In genomic region chr16:23521965-23522364, GRCh38 we compare ENCODE assay signal across 18 cellular contexts.
"Had no signal": no experiment of that assay in that cellular context is flagged by ENCODE, and none has a peak within 500 bp of the region (broad histone marks: within the 10 kb centered on the region; RNA-seq: fewer than 3 reads in every experiment).

No MANE protein-coding gene starts in this region.

- H3K4me2 ChIP-seq: neural progenitor cell, smooth muscle cell had no signal

- H3K4me1 Mint-ChIP-seq: natural killer cell, neural progenitor cell had no signal

- H3K9me3 Mint-ChIP-seq: natural killer cell, neural progenitor cell had no signal

- H3K36me3 ChIP-seq: neural progenitor cell, ovary had no signal

- DNase-seq: effector memory CD4-positive, alpha-beta T cell; gastrocnemius medialis; heart right ventricle; hypothalamus; kidney glomerular epithelial cell; natural killer cell; nucleus accumbens; ovary; stimulated activated CD4-positive, alpha-beta T cell treated with anti-CD3 and anti-CD28 coated beads, Interleukin-4, amount 100 ng/mL, for 1 hour; stimulated activated naive CD4-positive, alpha-beta T cell; stomach; trophoblast cell had no signal

- H3K27ac Mint-ChIP-seq: natural killer cell, neural progenitor cell had no signal

- H3K27me3 ChIP-seq: esophagus muscularis mucosa, gastrocnemius medialis, heart right ventricle, neural progenitor cell, ovary, right atrium auricular region, stomach had no signal

- H3K9ac ChIP-seq: neural progenitor cell had no signal

- H3K4me3 Mint-ChIP-seq: natural killer cell, neural progenitor cell had no signal

- H3K4me3 ChIP-seq: esophagus muscularis mucosa, gastrocnemius medialis, heart right ventricle, neural progenitor cell, ovary, right atrium auricular region, smooth muscle cell, stomach had no signal

- H3K27ac ChIP-seq: epithelial cell of prostate, esophagus muscularis mucosa, gastrocnemius medialis, neural progenitor cell, ovary, right atrium auricular region, stomach had no signal

- FAIRE-seq: islet of Langerhans had no signal

- H3K9me3 ChIP-seq: esophagus muscularis mucosa, gastrocnemius medialis, heart right ventricle, ovary, right atrium auricular region, stomach had no signal

- H3K4me1 ChIP-seq: esophagus muscularis mucosa, neural progenitor cell, right atrium auricular region, stomach had no signal

- ATAC-seq: gastrocnemius medialis, heart right ventricle, natural killer cell had no signal

- H2AFZ ChIP-seq: neural progenitor cell had no signal
